In the genomic region with DNA sequence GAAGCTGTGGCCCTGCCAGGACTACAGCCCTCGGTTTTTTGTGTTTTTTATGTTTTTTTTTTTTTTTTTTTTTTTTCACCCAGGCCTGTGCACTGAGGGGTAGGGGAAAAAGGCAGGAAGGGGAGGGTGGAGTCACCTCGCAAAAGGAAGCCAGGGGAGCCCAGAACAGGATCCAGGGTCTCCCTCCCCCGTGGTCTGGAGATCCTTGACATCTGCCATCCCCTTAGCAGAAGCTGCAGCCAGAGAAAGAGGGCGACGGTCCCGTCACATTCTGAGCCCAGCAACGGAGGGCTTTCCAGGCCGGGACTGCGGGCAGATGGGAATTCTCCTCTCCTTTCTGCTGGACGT, we compare ENCODE assay signal across 8 cellular contexts. TPM values are rescaled to one million over a fixed set of nuclear protein-coding genes. Genes with fewer than 3 reads are reported as not detected.
DNase-seq lines count a peak whose midpoint lies in the region; ATAC-seq, FAIRE-seq and TF ChIP-seq lines count a peak whose summit lies in the region.

No MANE protein-coding gene starts in this region.

- no peaks in the 10 kb centered on the region for H4K20me1 ChIP-seq in SK-N-SH (ENCODE audit: insufficient read depth)
- H4K20me1 ChIP-seq in astrocyte (ENCODE audit: insufficient read depth, low read length): no peaks in the 10 kb centered on the region

- H3K27ac ChIP-seq in SK-N-SH (ENCODE audit: low read depth in 2 of 2, low read length in 1 of 2) (peak overlapping the region in 1 of 2 experiments; percentile 46; a peak in 2 of 4 replicates), astrocyte (ENCODE audit: low read depth, low read length) (peak overlapping the region; percentile 58), kidney (ENCODE audit: low read depth in 2 of 2, low read length in 2 of 2) (peak overlapping the region in 1 of 2 donors; percentile 23), subcutaneous abdominal adipose tissue (ENCODE audit: low read depth, low read length) (peak overlapping the region; percentile 57)

- TF ChIP-seq CTCF in SK-N-SH (IDR thresholded peaks at IDR 0.05): no peak
- no peak for TF ChIP-seq CTCF in astrocyte (IDR thresholded peaks at IDR 0.05; ENCODE audit: insufficient read depth, low read depth, low read length)
- no peak for TF ChIP-seq CTCF in kidney (IDR thresholded peaks at IDR 0.05; ENCODE audit: borderline replicate concordance, extremely low read depth, insufficient read depth)

- H3K9me3 ChIP-seq in SK-N-SH: no peaks in the 10 kb centered on the region
- H3K9me3 ChIP-seq in astrocyte (ENCODE audit: insufficient read depth, low read depth, low read length): no peaks in the 10 kb centered on the region
- H3K9me3 ChIP-seq in kidney (ENCODE audit: control insufficient read depth in 1 of 2, low read length in 2 of 2): no peaks in the 10 kb centered on the region
- H3K9me3 ChIP-seq in subcutaneous abdominal adipose tissue (ENCODE audit: control insufficient read depth in 5 of 5, low read length in 5 of 5): no peaks in the 10 kb centered on the region

- POLR2A ChIA-PET in SK-N-SH (lab: Yijun Ruan, JAX): no interaction called here

- H3K9me2 ChIP-seq in SK-N-SH: no peaks in the 10 kb centered on the region

- FAIRE-seq in astrocyte (lab: Jason Lieb, UNC) (no peak), kidney (lab: Jason Lieb, UNC) (no peak), GM12891 (lab: Jason Lieb, UNC) (no peak)

- H3K4me2 ChIP-seq in SK-N-SH: peak overlapping the region; percentile 75
- peak overlapping the region; percentile 86 for H3K4me2 ChIP-seq in astrocyte (ENCODE audit: low read length)

- TF ChIP-seq RAD21 in SK-N-SH (IDR thresholded peaks at IDR 0.05; ENCODE audit: low read length): no peak

- DNase-seq in SK-N-SH: no peak
- no peak for DNase-seq in astrocyte (ENCODE audit: low read depth)
- DNase-seq in kidney: no peak
- DNase-seq in GM12891 (ENCODE audit: insufficient read length, low spot score): no peak

- no peak for TF ChIP-seq EP300 in SK-N-SH (IDR thresholded peaks at IDR 0.05; ENCODE audit: borderline replicate concordance in 1 of 2, low read depth in 1 of 2, low read length in 1 of 2)

- peaks cover 1% of the 10 kb centered on the region for H3K27me3 Mint-ChIP-seq in astrocyte (ENCODE audit: low read depth, unreplicated experiment)

- H3K27ac Mint-ChIP-seq in astrocyte (ENCODE audit: unreplicated experiment): peak overlapping the region; percentile 90

- H3K9me3 Mint-ChIP-seq in astrocyte (ENCODE audit: unreplicated experiment): no peaks in the 10 kb centered on the region

- H3K4me1 Mint-ChIP-seq in astrocyte (ENCODE audit: low read depth, unreplicated experiment): peaks cover 3% of the 10 kb centered on the region

- no peaks in the 10 kb centered on the region for H3F3A ChIP-seq in SK-N-SH (replicated peaks; ENCODE audit: insufficient read depth)

- no peak for TF ChIP-seq POLR2A in GM12891 (IDR thresholded peaks at IDR 0.05; ENCODE audit: low read depth, low read length)

- no peak for ATAC-seq in SK-N-SH treated with all-trans-retinoic acid at 6 μM for 48 hours
- no peak for ATAC-seq in HG03097 (IDR thresholded peaks at IDR 0.05; ENCODE audit: low FRiP score, unreplicated experiment)
- ATAC-seq in HG02938 (IDR thresholded peaks at IDR 0.05; ENCODE audit: unreplicated experiment): no peak

- peak overlapping the region; percentile 95 for H2AFZ ChIP-seq in SK-N-SH (ENCODE audit: low read depth)
- peak overlapping the region; percentile 90 for H2AFZ ChIP-seq in astrocyte (ENCODE audit: low read depth, low read length)

- H3K27me3 ChIP-seq in SK-N-SH (ENCODE audit: insufficient read depth) (no peaks in the 10 kb centered on the region), astrocyte (ENCODE audit: insufficient read depth, low read length) (no peaks in the 10 kb centered on the region), subcutaneous abdominal adipose tissue (ENCODE audit: control insufficient read depth in 5 of 5, insufficient read depth in 4 of 5, low read length in 5 of 5) (no peaks in the 10 kb centered on the region)

- no peaks in the 10 kb centered on the region for H3K36me3 Mint-ChIP-seq in astrocyte (ENCODE audit: low read depth, unreplicated experiment)

- H3K4me3 Mint-ChIP-seq in astrocyte (ENCODE audit: unreplicated experiment): no peak overlapping the region

- intact Hi-C loops in kidney (cut with DNase I): no loop called here

- H3K4me1 ChIP-seq in SK-N-SH (ENCODE audit: control insufficient read depth in 1 of 2, insufficient read depth in 2 of 2, low read depth in 1 of 2, low read length in 1 of 2) (peaks cover 4% of the 10 kb centered on the region in 2 experiments; a peak in 1 of 4 replicates), astrocyte (ENCODE audit: insufficient read depth, low read length) (peaks cover 18% of the 10 kb centered on the region), kidney (ENCODE audit: control insufficient read depth in 1 of 2, insufficient read depth in 1 of 2, low read depth in 1 of 2, low read length in 2 of 2) (peaks cover 0 to 9% of the 10 kb centered on the region in 2 donors), subcutaneous abdominal adipose tissue (ENCODE audit: control insufficient read depth in 5 of 5, insufficient read depth in 5 of 5, low read length in 5 of 5) (peaks cover 0 to 15% (median 12%) of the 10 kb centered on the region in 5 donors)

- CTCF ChIA-PET in SK-N-SH (lab: Yijun Ruan, JAX): interaction anchor here (0.8 to 3.8 kb wide), 10 partner anchors 9 to 535 kb away, joined by 3 to 20 read pairs (median 5); no protein-coding TSS in a partner anchor

- H3K4me3 ChIP-seq in SK-N-SH (ENCODE audit: low read depth in 2 of 2, low read length in 1 of 2) (peak overlapping the region; percentile 49 to 58), astrocyte (ENCODE audit: insufficient read depth, low read depth, low read length) (peak overlapping the region; percentile 53), kidney (ENCODE audit: low read length in 2 of 2) (peak overlapping the region; percentile 38 to 56), subcutaneous abdominal adipose tissue (ENCODE audit: low read depth in 1 of 5, low read length in 5 of 5) (peak overlapping the region; percentile 58 to 72 (median 69))

- H3K79me2 ChIP-seq in SK-N-SH (ENCODE audit: insufficient read depth): no peaks in the 10 kb centered on the region
- no peaks in the 10 kb centered on the region for H3K79me2 ChIP-seq in astrocyte (ENCODE audit: insufficient read depth, low read length)

- WGBS in SK-N-SH (ENCODE audit: low lambda C conversion rate): 43% methylated on average over 10 of the region's 10 CpGs

- H3K9ac ChIP-seq in SK-N-SH (peak overlapping the region; percentile 59; the same call in 1 of the 2 replicates), astrocyte (ENCODE audit: low read length) (peak overlapping the region; percentile 78), kidney (ENCODE audit: low read length in 2 of 2) (peak overlapping the region; percentile 10 to 65), subcutaneous abdominal adipose tissue (ENCODE audit: low read length in 5 of 5) (peak overlapping the region; percentile 35 to 86 (median 48))

- H3K36me3 ChIP-seq in SK-N-SH (replicated peaks in 1 of 2; ENCODE audit: control insufficient read depth in 1 of 2, insufficient read depth in 2 of 2, low read length in 1 of 2) (no peaks in the 10 kb centered on the region), astrocyte (ENCODE audit: insufficient read depth, low read length) (no peaks in the 10 kb centered on the region), kidney (ENCODE audit: control insufficient read depth in 1 of 2, insufficient read depth in 2 of 2, low read length in 2 of 2) (no peaks in the 10 kb centered on the region), subcutaneous abdominal adipose tissue (ENCODE audit: control insufficient read depth in 5 of 5, insufficient read depth in 5 of 5, low read length in 5 of 5) (no peaks in the 10 kb centered on the region)

TF ChIP-seq in SK-N-SH, 30 proteins besides CTCF, POLR2A, EP300 and RAD21 (continues in another document):
- TF ChIP-seq RCOR1 (IDR thresholded peaks at IDR 0.05; ENCODE audit: low read length) (no peak), GATA2 (CRISPR knock-in tag; IDR thresholded peaks at IDR 0.05) (no peak), SMC3 (IDR thresholded peaks at IDR 0.05; ENCODE audit: low read depth, low read length) (no peak), FOXJ3 (CRISPR knock-in tag; IDR thresholded peaks at IDR 0.05) (no peak)

TF ChIP-seq in GM12891, 5 proteins besides CTCF, POLR2A, EP300 and RAD21:
- TF ChIP-seq TAF1 (IDR thresholded peaks at IDR 0.05; ENCODE audit: low read depth, low read length) (no peak), POLR2AphosphoS5 (IDR thresholded peaks at IDR 0.05; ENCODE audit: low read depth, low read length) (no peak), POU2F2 (IDR thresholded peaks at IDR 0.05; ENCODE audit: low read depth, low read length) (no peak), SPI1 (IDR thresholded peaks at IDR 0.05; ENCODE audit: low read depth, low read length) (no peak), PAX5 (IDR thresholded peaks at IDR 0.05; ENCODE audit: insufficient read depth, low read length, severe bottlenecking) (no peak)

RNA-seq across cellular contexts. Expression of a gene that starts 29.1 kb away (rescaled TPM):
- polyA plus RNA-seq in SK-N-SH (2012; rRNA removed): 0.13 TPM in 1 of 2 replicates, not detected in the other
- 0.03 and 0.05 TPM in 2 replicates for polyA plus RNA-seq in SK-N-SH (2012; cell fraction: cytosol; rRNA removed)
- 0.11 and 0.25 TPM in 2 replicates for polyA plus RNA-seq in SK-N-SH (2012; cell fraction: nucleus; rRNA removed)
- 0.79 and 0.95 TPM in 2 replicates for total RNA-seq in astrocyte
- 0.22 TPM for total RNA-seq in kidney
- polyA plus RNA-seq in kidney (ENCODE audit: insufficient read depth, low read depth, low replicate concordance): 1.5 TPM
- polyA plus RNA-seq in GM12891 (2012; ENCODE audit: low read depth, missing spikeins): 1.0 TPM

RNA-seq across cellular contexts. Expression of a gene that starts 49.1 kb away (rescaled TPM):
- polyA plus RNA-seq in SK-N-SH (2012; rRNA removed) (2.8 and 4.7 TPM in 2 replicates), kidney (ENCODE audit: insufficient read depth, low read depth, low replicate concordance) (17.1 TPM)
- 1.8 and 2.8 TPM in 2 replicates for polyA plus RNA-seq in SK-N-SH (2012; cell fraction: cytosol; rRNA removed)
- polyA plus RNA-seq in SK-N-SH (2012; cell fraction: nucleus; rRNA removed): 2.2 and 3.0 TPM in 2 replicates
- total RNA-seq in astrocyte (0.31 and 0.77 TPM in 2 replicates), kidney (18.3 TPM)
- 34.6 TPM for polyA plus RNA-seq in GM12891 (2012; ENCODE audit: low read depth, missing spikeins)

RNA-seq across cellular contexts. Expression of a gene that starts 49.3 kb away (rescaled TPM):
- polyA plus RNA-seq in SK-N-SH (2012; rRNA removed) (10.4 and 11.0 TPM in 2 replicates), kidney (ENCODE audit: insufficient read depth, low read depth, low replicate concordance) (8.3 TPM)
- 11.8 and 12.9 TPM in 2 replicates for polyA plus RNA-seq in SK-N-SH (2012; cell fraction: cytosol; rRNA removed)
- polyA plus RNA-seq in SK-N-SH (2012; cell fraction: nucleus; rRNA removed): 3.8 and 5.5 TPM in 2 replicates
- total RNA-seq in astrocyte (1.1 TPM in 1 of 2 replicates, not detected in the other), kidney (4.7 TPM)
- 36.5 TPM for polyA plus RNA-seq in GM12891 (2012; ENCODE audit: low read depth, missing spikeins)

Comparison
In these comparisons a context has a peak if more than half of its experiments do, and no peak if none do; other contexts are left out.
1. RNA of a gene that starts 49.1 kb away (total RNA-seq): 18.3 TPM in kidney (single experiment); 0.31 to 0.77 TPM in astrocyte; every median in the first group is over 10 times any median in the second.
2. Peak in every context shown above with its lines, with median percentiles within 50 percentile points of each other: H3K4me3 ChIP-seq and H3K9ac ChIP-seq.